ENCODE assay signal across 9 cellular contexts in the genomic region with DNA sequence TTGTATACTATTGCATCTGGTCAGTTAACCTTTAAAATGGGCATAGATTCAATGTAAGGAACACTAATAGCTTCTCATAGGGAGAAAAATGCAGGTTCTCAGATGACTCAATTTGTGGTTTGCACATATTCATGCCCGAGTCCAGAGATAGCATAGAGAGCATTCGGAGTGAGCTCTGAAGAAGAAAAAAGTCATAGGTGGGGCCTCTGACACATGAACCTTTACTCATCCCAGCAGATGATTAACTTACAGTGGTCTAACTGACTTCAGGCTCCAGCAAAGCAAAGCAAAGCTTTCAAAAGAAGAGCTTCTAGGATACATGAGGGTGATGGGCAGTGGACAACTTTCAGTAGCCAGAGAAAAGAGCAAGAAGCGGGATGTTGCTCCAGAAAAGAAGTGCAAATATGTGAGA. TPM values are rescaled to one million over a fixed set of nuclear protein-coding genes. Genes with fewer than 3 reads are reported as not detected.
DNase-seq lines count a peak whose midpoint lies in the region; ATAC-seq and TF ChIP-seq lines count a peak whose summit lies in the region.
"Had no signal": no experiment of that assay in that cellular context is flagged by ENCODE, and none has a peak within 500 bp of the region (broad histone marks: within the 10 kb centered on the region; RNA-seq: fewer than 3 reads in every experiment).

No MANE protein-coding gene starts in this region.

- peaks cover 0 to 6% (median 4%) of the 10 kb centered on the region in 6 donors for H3K9me3 Mint-ChIP-seq in immature natural killer cell

- no peaks in the 10 kb centered on the region for H3K36me3 ChIP-seq in mucosa of descending colon (ENCODE audit: low read depth)

- H3K27me3 Mint-ChIP-seq in immature natural killer cell (ENCODE audit: low read depth in 3 of 3): peaks cover 33 to 57% (median 36%) of the 10 kb centered on the region in 3 donors

- H3K4me1 Mint-ChIP-seq in immature natural killer cell: peaks cover 80% of the 10 kb centered on the region in 2 donors

- no peaks in the 10 kb centered on the region for H3K9me3 ChIP-seq in mucosa of descending colon

- intact Hi-C loops in mucosa of descending colon (cut with DNase I, micrococcal nuclease): no loop called here

- no peak for DNase-seq in immature natural killer cell
- no peak for DNase-seq in occipital lobe (lab: John Stamatoyannopoulos, UW)
- DNase-seq in nucleus accumbens (lab: John Stamatoyannopoulos, UW): no peak
- DNase-seq in mucosa of descending colon: no peak
- DNase-seq in NCI-H2029 (lab: John Stamatoyannopoulos, UW): no peak
- DNase-seq: activated CD4-positive, CD25-positive, alpha-beta regulatory T cell had no signal

- peak overlapping the region in 5 of 6 donors; percentile 73 to 84 (median 77) for H3K27ac Mint-ChIP-seq in immature natural killer cell

- TF ChIP-seq CTCF in mucosa of descending colon (IDR thresholded peaks at IDR 0.05): no peak

- H3K36me3 Mint-ChIP-seq in immature natural killer cell: no peaks in the 10 kb centered on the region

- peak; percentile 33 for ATAC-seq in GM18517 (IDR thresholded peaks at IDR 0.05; ENCODE audit: unreplicated experiment)
- ATAC-seq in HG02588 (IDR thresholded peaks at IDR 0.05; ENCODE audit: unreplicated experiment): peak; percentile 40
- ATAC-seq in SK-N-SH treated with all-trans-retinoic acid at 6 μM for 48 hours: peak; percentile 27; the same call in 2 of the 3 replicates
- ATAC-seq in mucosa of descending colon: no peak

- H3K4me3 ChIP-seq in mucosa of descending colon: no peak overlapping the region

- H3K4me1 ChIP-seq in mucosa of descending colon (ENCODE audit: low read depth): peaks cover 4% of the 10 kb centered on the region

- H3K4me3 Mint-ChIP-seq in immature natural killer cell: peak overlapping the region in 4 of 5 donors; percentile 22 to 63 (median 28)

TF ChIP-seq in SK-N-SH treated with all-trans-retinoic acid at 6 μM for 48 hours, 23 proteins besides CTCF, POLR2A, EP300 and RAD21:
- TF ChIP-seq PATZ1 (CRISPR knock-in tag; IDR thresholded peaks at IDR 0.05; ENCODE audit: borderline replicate concordance) (no peak), BACH2 (CRISPR knock-in tag; IDR thresholded peaks at IDR 0.05; ENCODE audit: borderline replicate concordance) (no peak), POU6F1 (CRISPR knock-in tag; IDR thresholded peaks at IDR 0.05; ENCODE audit: borderline replicate concordance, low read depth) (no peak), TOX (CRISPR knock-in tag; IDR thresholded peaks at IDR 0.05; ENCODE audit: borderline replicate concordance) (no peak), SNAI2 (CRISPR knock-in tag; IDR thresholded peaks at IDR 0.05) (no peak), ZNF70 (CRISPR knock-in tag; IDR thresholded peaks at IDR 0.05) (no peak)

RNA-seq across cellular contexts. Expression of gene BTN3A2, which starts 55.3 kb away (rescaled TPM):
- 100 to 1,000 TPM; 122 to 227 (median 158) TPM for polyA plus RNA-seq in immature natural killer cell
- total RNA-seq in occipital lobe: 2.3 TPM
- 10 to 100 TPM; 48.0 to 55.1 (median 48.7) TPM for total RNA-seq in mucosa of descending colon

Comparison
In these comparisons a context has a peak if more than half of its experiments do, and no peak if none do; other contexts are left out.
1. RNA of gene BTN3A2, which starts 55.3 kb away (total RNA-seq): 48.0 to 55.1 TPM in mucosa of descending colon; 2.3 TPM in occipital lobe (single experiment); every median in the first group is over 10 times any median in the second.